Comparison of ENCODE assay signal across 8 cellular contexts in genomic region chr18:50819027-50819726, GRCh38. TPM values are rescaled to one million over a fixed set of nuclear protein-coding genes. Genes with fewer than 3 reads are reported as not detected.
DNase-seq lines count a peak whose midpoint lies in the region; TF ChIP-seq lines count a peak whose summit lies in the region.

No MANE protein-coding gene starts in this region.

- H3K4me1 Mint-ChIP-seq in activated CD4-positive, alpha-beta T cell treated with anti-CD3 and anti-CD28 coated beads, Interleukin-2, amount 10 ng/mL, durations not matched to agents 24 days and 14 days = no peaks in the 10 kb centered on the region

- no peak for TF ChIP-seq EP300 in stomach (IDR thresholded peaks at IDR 0.05)

- no peak for TF ChIP-seq CTCF in stomach (IDR thresholded peaks at IDR 0.05)

- H3K27me3 ChIP-seq in BLaER1 = 0 out of 2 replicates have a peak, but pooled peaks cover 5% of the 10 kb centered on the region
- no peaks in the 10 kb centered on the region for H3K27me3 ChIP-seq in stomach

- peaks cover 10% of the 10 kb centered on the region for H3K27me3 Mint-ChIP-seq in activated CD4-positive, alpha-beta T cell treated with anti-CD3 and anti-CD28 coated beads, Interleukin-2, amount 10 ng/mL, durations not matched to agents 24 days and 14 days

- no peaks in the 10 kb centered on the region for H3K9me3 ChIP-seq in BLaER1
- H3K9me3 ChIP-seq in stomach = no peaks in the 10 kb centered on the region

- no peak overlapping the region for H3K4me3 Mint-ChIP-seq in activated CD4-positive, alpha-beta T cell treated with anti-CD3 and anti-CD28 coated beads, Interleukin-2, amount 10 ng/mL, durations not matched to agents 24 days and 14 days

- no peak for TF ChIP-seq POLR2A in stomach (IDR thresholded peaks at IDR 0.05)

- H3K9ac ChIP-seq in BLaER1 = no peak overlapping the region

- 0 out of 2 replicates have a peak, but pooled peaks cover under 1% of the 10 kb centered on the region for H4K20me1 ChIP-seq in BLaER1

- H3K4me2 ChIP-seq in BLaER1 = peak overlapping the region; percentile 77

- intact Hi-C loops in stomach (cut with DNase I; ENCODE audit: low total_unique reads) = loop anchor here (10.0 kb wide), 1 partner anchor 206 kb away; no protein-coding TSS in a partner anchor
- intact Hi-C loops in activated CD4-positive, alpha-beta T cell treated with anti-CD3 and anti-CD28 coated beads, Interleukin-2, amount 10 ng/mL, durations not matched to agents 24 days and 14 days (cut with micrococcal nuclease) = no loop called here

- peak; percentile 29 for DNase-seq in HuH-7.5 (ENCODE audit: low spot score)
- peak; percentile 62 for DNase-seq in astrocyte of the hippocampus (ENCODE audit: low read depth, low spot score)
- DNase-seq in iPS-NIHi11 (ENCODE audit: low spot score) = peak; percentile 72
- DNase-seq in stomach = peak; percentile 63
- DNase-seq in NAMALWA (ENCODE audit: low spot score) = no peak
- no peak for DNase-seq in CD1c-positive myeloid dendritic cell (ENCODE audit: extremely low spot score)
- DNase-seq in activated CD4-positive, alpha-beta T cell treated with anti-CD3 and anti-CD28 coated beads, Interleukin-2, amount 10 ng/mL, durations not matched to agents 24 days and 14 days = no peak

- H3K36me3 ChIP-seq in BLaER1 (no peaks in the 10 kb centered on the region), stomach (no peaks in the 10 kb centered on the region)

- H3K4me3 ChIP-seq in BLaER1 (no peak overlapping the region), stomach (peak overlapping the region; percentile 30 to 51 (median 40))

- WGBS in stomach, 5 donors = 5 to 14% (median 10%) methylated on average over 16 of the region's 16 CpGs

- no peaks in the 10 kb centered on the region for H3K36me3 Mint-ChIP-seq in activated CD4-positive, alpha-beta T cell treated with anti-CD3 and anti-CD28 coated beads, Interleukin-2, amount 10 ng/mL, durations not matched to agents 24 days and 14 days (ENCODE audit: low read depth)

- H3K27ac ChIP-seq in BLaER1 = no peak overlapping the region
- H3K27ac ChIP-seq in stomach = peak overlapping the region in 2 of 5 donors; percentile 36 to 45

- no peak overlapping the region for H3K27ac Mint-ChIP-seq in activated CD4-positive, alpha-beta T cell treated with anti-CD3 and anti-CD28 coated beads, Interleukin-2, amount 10 ng/mL, durations not matched to agents 24 days and 14 days

- H3K9me3 Mint-ChIP-seq in activated CD4-positive, alpha-beta T cell treated with anti-CD3 and anti-CD28 coated beads, Interleukin-2, amount 10 ng/mL, durations not matched to agents 24 days and 14 days = no peaks in the 10 kb centered on the region

- peaks cover 69% of the 10 kb centered on the region for H3K4me1 ChIP-seq in BLaER1
- peaks cover 21 to 32% (median 24%) of the 10 kb centered on the region in 4 donors for H3K4me1 ChIP-seq in stomach

RNA-seq across cellular contexts. Expression of gene MRO, which starts 0.6 kb away (rescaled TPM):
- 1 to 10 TPM in 2 of 5 donors, under 1 TPM in 1, not detected in 2; 0.45 to 2.0 (median 1.3) TPM for total RNA-seq in stomach
- polyA plus RNA-seq in stomach = 1 to 10 TPM in 1 of 3 donors, under 1 TPM in 1, not detected in 1; 0.13 to 1.8 TPM
- not detected in 2 replicates for total RNA-seq in activated CD4-positive, alpha-beta T cell treated with anti-CD3 and anti-CD28 coated beads, Interleukin-2, amount 10 ng/mL, durations not matched to agents 24 days and 14 days

RNA-seq across cellular contexts. Expression of gene ME2, which starts 59.7 kb away (rescaled TPM):
- 100 to 1,000 TPM in 1 of 5 donors, 10 to 100 TPM in 4; 32.7 to 100 (median 84.9) TPM for total RNA-seq in stomach
- polyA plus RNA-seq in stomach = 10 to 100 TPM; 16.6 to 40.6 (median 29.8) TPM
- 141 and 143 TPM in 2 replicates for total RNA-seq in activated CD4-positive, alpha-beta T cell treated with anti-CD3 and anti-CD28 coated beads, Interleukin-2, amount 10 ng/mL, durations not matched to agents 24 days and 14 days

Comparison
In these comparisons a context has a peak if more than half of its experiments do, and no peak if none do; other contexts are left out.
1. DNase-seq: peak in HuH-7.5 (single experiment), astrocyte of the hippocampus (single experiment), iPS-NIHi11 (single experiment) and stomach (single experiment); none in NAMALWA (single experiment), CD1c-positive myeloid dendritic cell (single experiment) and activated CD4-positive, alpha-beta T cell treated with anti-CD3 and anti-CD28 coated beads, Interleukin-2, amount 10 ng/mL, durations not matched to agents 24 days and 14 days (single experiment).